ENCODE assay signal across 1 cellular context in genomic region chr3:48564022-48564421, GRCh38.
TF ChIP-seq lines count a peak whose summit lies in the region.

No MANE protein-coding gene starts in this region.

TF ChIP-seq in HEK293, 187 proteins besides CTCF, POLR2A, EP300 and RAD21 (continued from another document):
- TF ChIP-seq ZNF280C (tag by site-specific recombination; IDR thresholded peaks at IDR 0.05) = no peak
- peak; percentile 37; the same call in 1 of the 2 replicates for TF ChIP-seq ZFHX2 (tag by site-specific recombination; conservative IDR thresholded peaks at IDR 0.05)
- no peak for TF ChIP-seq ZNF138 (tag by site-specific recombination; IDR thresholded peaks at IDR 0.05; ENCODE audit: borderline replicate concordance)
- no peak for TF ChIP-seq ZNF112 (tag by site-specific recombination; IDR thresholded peaks at IDR 0.05)
- TF ChIP-seq ZIC2 (tag by site-specific recombination; IDR thresholded peaks at IDR 0.05) = peak; percentile 5; the same call in 1 of the 2 replicates
- no peak for TF ChIP-seq TCF7L2 (IDR thresholded peaks at IDR 0.05; ENCODE audit: borderline replicate concordance, low read depth, low read length)
- TF ChIP-seq KLF8 (tag by site-specific recombination; IDR thresholded peaks at IDR 0.05) = no peak
